16 cellular contexts compared by ENCODE assay signal in genomic region chr2:190215620-190216019, GRCh38.
DNase-seq lines count a peak whose midpoint lies in the region; ATAC-seq, FAIRE-seq and TF ChIP-seq lines count a peak whose summit lies in the region.
"Had no signal": no experiment of that assay in that cellular context is flagged by ENCODE, and none has a peak within 500 bp of the region (broad histone marks: within the 10 kb centered on the region; RNA-seq: fewer than 3 reads in every experiment).

No MANE protein-coding gene starts in this region.

- H3K36me3 ChIP-seq in DND-41 (ENCODE audit: insufficient read depth, low read length): peaks cover 20% of the 10 kb centered on the region; the same call in 1 of the 2 replicates

- no peak overlapping the region for H2AFZ ChIP-seq in DND-41 (ENCODE audit: low read depth, low read length)
- H2AFZ ChIP-seq: PC-9 had no signal

- H3K27ac ChIP-seq in DND-41 (ENCODE audit: low read length): no peak overlapping the region
- H3K27ac ChIP-seq: PC-9, testis had no signal

- no peaks in the 10 kb centered on the region for H3K27me3 Mint-ChIP-seq in brain
- no peaks in the 10 kb centered on the region for H3K27me3 Mint-ChIP-seq in mesothelial cell of epicardium (ENCODE audit: low read depth)
- H3K27me3 Mint-ChIP-seq: activated B cell treated with CpG ODN at 0.5 μM for 24 hours had no signal

- no peaks in the 10 kb centered on the region for H4K20me1 ChIP-seq in DND-41 (ENCODE audit: insufficient read depth, low read length)

- H3K4me1 Mint-ChIP-seq in brain: peaks cover 36% of the 10 kb centered on the region
- peaks cover 28% of the 10 kb centered on the region for H3K4me1 Mint-ChIP-seq in mesothelial cell of epicardium

- no peaks in the 10 kb centered on the region for H3K27me3 ChIP-seq in DND-41 (ENCODE audit: insufficient read depth, low read length, poor library complexity)
- H3K27me3 ChIP-seq: testis had no signal

- no peak for TF ChIP-seq CTCF in DND-41 (IDR thresholded peaks at IDR 0.05; ENCODE audit: borderline replicate concordance, extremely low read depth, low read length, poor library complexity, severe bottlenecking)
- TF ChIP-seq CTCF in brain (conservative IDR thresholded peaks at IDR 0.05): no peak
- TF ChIP-seq CTCF in mesothelial cell of epicardium (IDR thresholded peaks at IDR 0.05; ENCODE audit: unreplicated experiment): no peak

- ATAC-seq in DND-41 (ENCODE audit: insufficient read depth, low read depth): peak; percentile 37; the same call in 2 of the 3 replicates
- peak; percentile 35 for ATAC-seq in HG02642 (IDR thresholded peaks at IDR 0.05; ENCODE audit: poor library complexity, unreplicated experiment)

- FAIRE-seq in HTR-8/SVneo (lab: Jason Lieb, UNC): no peak

- H3K4me3 Mint-ChIP-seq in brain (no peak overlapping the region), mesothelial cell of epicardium (no peak overlapping the region)
- H3K4me3 Mint-ChIP-seq: activated B cell treated with CpG ODN at 0.5 μM for 24 hours; activated naive CD4-positive, alpha-beta T cell treated with anti-CD3 and anti-CD28 coated beads for 36 hours had no signal

- H3K27ac Mint-ChIP-seq in brain (peak overlapping the region in 3 of 5 experiments; percentile 21 to 33 (median 28)), mesothelial cell of epicardium (peak overlapping the region; percentile 50)
- H3K27ac Mint-ChIP-seq: activated B cell treated with CpG ODN at 0.5 μM for 24 hours; activated naive CD4-positive, alpha-beta T cell treated with anti-CD3 and anti-CD28 coated beads for 36 hours had no signal

- H3K9me3 Mint-ChIP-seq in brain (no peaks in the 10 kb centered on the region), mesothelial cell of epicardium (no peaks in the 10 kb centered on the region)
- H3K9me3 Mint-ChIP-seq: activated B cell treated with CpG ODN at 0.5 μM for 24 hours; activated naive CD4-positive, alpha-beta T cell treated with anti-CD3 and anti-CD28 coated beads for 36 hours had no signal

- H3K79me2 ChIP-seq in DND-41 (ENCODE audit: insufficient read depth, low read length): no peaks in the 10 kb centered on the region

- H3K36me3 Mint-ChIP-seq in brain (peaks cover 24% of the 10 kb centered on the region), mesothelial cell of epicardium (peaks cover 14% of the 10 kb centered on the region)

- H3K9me3 ChIP-seq in DND-41 (ENCODE audit: insufficient read depth, low read length, severe bottlenecking): no peaks in the 10 kb centered on the region
- H3K9me3 ChIP-seq: testis had no signal

- H3K4me2 ChIP-seq in DND-41 (ENCODE audit: insufficient read depth, low read length): no peak overlapping the region
- H3K4me2 ChIP-seq: PC-9 had no signal

- no peaks in the 10 kb centered on the region for H3K4me1 ChIP-seq in DND-41 (ENCODE audit: insufficient read depth, low read length)
- H3K4me1 ChIP-seq: testis had no signal

- no peak overlapping the region for H3K9ac ChIP-seq in DND-41 (ENCODE audit: low read depth, low read length)

- no peak overlapping the region for H3K4me3 ChIP-seq in DND-41 (ENCODE audit: low read depth in 1 of 2, low read length in 2 of 2)
- H3K4me3 ChIP-seq: PC-9, testis had no signal

- DNase-seq in DND-41: no peak
- DNase-seq in mesothelial cell of epicardium (ENCODE audit: low spot score in 2 of 2, unreplicated experiment in 2 of 2): no peak
- DNase-seq in GDM1 (lab: John Stamatoyannopoulos, UW): no peak
- DNase-seq in NCI-H345 treated with DMSO at 0.1 percent for 48 hours (lab: John Stamatoyannopoulos, UW; ENCODE audit: unreplicated experiment): no peak
- no peak for DNase-seq in NCI-H2196 (lab: John Stamatoyannopoulos, UW; ENCODE audit: unreplicated experiment)
- DNase-seq in HTR-8/SVneo (ENCODE audit: insufficient read length, low spot score): no peak
- DNase-seq: activated B cell treated with CpG ODN at 0.5 μM for 24 hours; activated naive CD4-positive, alpha-beta T cell treated with anti-CD3 and anti-CD28 coated beads for 36 hours; DMS153; NCI-H187; NCI-H524; PC-9; SW 1271; testis had no signal
